ENCODE assay signal across 20 cellular contexts in genomic region chr9:130285271-130285670, GRCh38. TPM values are rescaled to one million over a fixed set of nuclear protein-coding genes. Genes with fewer than 3 reads are reported as not detected.
DNase-seq lines count a peak whose midpoint lies in the region; ATAC-seq and TF ChIP-seq lines count a peak whose summit lies in the region.
"Had no signal": no experiment of that assay in that cellular context is flagged by ENCODE, and none has a peak within 500 bp of the region (broad histone marks: within the 10 kb centered on the region; RNA-seq: fewer than 3 reads in every experiment).

No MANE protein-coding gene starts in this region.

- H3K27me3 ChIP-seq in rectal smooth muscle tissue (ENCODE audit: control insufficient read depth, insufficient read depth, low read length) (no peaks in the 10 kb centered on the region), upper lobe of right lung (peaks cover 6% of the 10 kb centered on the region), left lung (peaks cover 0 to 30% of the 10 kb centered on the region in 2 donors)
- H3K27me3 ChIP-seq: BLaER1 had no signal

- H3K36me3 ChIP-seq in rectal smooth muscle tissue (ENCODE audit: control insufficient read depth, insufficient read depth, low read length) (peaks cover 4% of the 10 kb centered on the region), upper lobe of right lung (no peaks in the 10 kb centered on the region), left lung (no peaks in the 10 kb centered on the region)
- H3K36me3 ChIP-seq: BLaER1 had no signal

- H3K27ac ChIP-seq in rectal smooth muscle tissue (ENCODE audit: low read depth, low read length) (peak overlapping the region; percentile 95), upper lobe of right lung (no peak overlapping the region), left lung (peak overlapping the region in 1 of 2 donors; percentile 71)
- H3K27ac ChIP-seq: 22Rv1, BLaER1, C4-2B, GM23248 had no signal

- ATAC-seq in left ventricle myocardium superior, result no peak
- ATAC-seq in Right ventricle myocardium superior (ENCODE audit: poor library complexity), result no peak
- no peak for ATAC-seq in upper lobe of right lung
- ATAC-seq in left lung, result no peak
- ATAC-seq: GM12878 had no signal

- H3K4me1 ChIP-seq in rectal smooth muscle tissue (ENCODE audit: control insufficient read depth, insufficient read depth, low read length) (peaks cover 73% of the 10 kb centered on the region), upper lobe of right lung (peaks cover 6% of the 10 kb centered on the region), left lung (peaks cover 0 to 9% of the 10 kb centered on the region in 2 donors)
- H3K4me1 ChIP-seq: BLaER1 had no signal

- intact Hi-C loops in left ventricle myocardium superior (cut with micrococcal nuclease) (no loop called here), Right ventricle myocardium superior (cut with DNase I) (no loop called here), upper lobe of right lung (cut with DNase I) (no loop called here), left lung (cut with DNase I) (no loop called here)

- H3K4me3 ChIP-seq in rectal smooth muscle tissue (ENCODE audit: low read length) (no peak overlapping the region), upper lobe of right lung (no peak overlapping the region), left lung (no peak overlapping the region)
- H3K4me3 ChIP-seq: BLaER1, GM12878, GM23248 had no signal

- TF ChIP-seq CTCF in upper lobe of right lung (IDR thresholded peaks at IDR 0.05), result no peak
- no peak for TF ChIP-seq CTCF in left lung (IDR thresholded peaks at IDR 0.05)

- H3K9me3 ChIP-seq in upper lobe of right lung (no peaks in the 10 kb centered on the region), left lung (no peaks in the 10 kb centered on the region)
- H3K9me3 ChIP-seq: BLaER1 had no signal

- no peak overlapping the region for H3K9ac ChIP-seq in rectal smooth muscle tissue (ENCODE audit: low read length)
- H3K9ac ChIP-seq: BLaER1, GM23248 had no signal

- peak; percentile 17 for DNase-seq in left ventricle myocardium superior
- no peak for DNase-seq in Right ventricle myocardium superior
- DNase-seq in upper lobe of right lung, result peak; percentile 53
- DNase-seq in stimulated activated CD4-positive, alpha-beta T cell treated with anti-CD3 and anti-CD28 coated beads, Interleukin-2, amount 100 ng/mL, for 24 hours, result no peak
- no peak for DNase-seq in left lung
- DNase-seq: CD4-positive, CD25-positive, alpha-beta regulatory T cell; CD8-positive, alpha-beta memory T cell; DMS 273 treated with DMSO at 0.1 percent for 48 hours; DMS79; EL; GDM1; GM23248; H7; HCEC 1CT had no signal

RNA-seq across cellular contexts. Expression of gene HMCN2, which starts 19.7 kb away (rescaled TPM):
- 7.3 TPM for total RNA-seq in left ventricle myocardium superior
- 5.2 TPM for total RNA-seq in Right ventricle myocardium superior
- 7.8 TPM for total RNA-seq in upper lobe of right lung
- 1 to 10 TPM; 3.7 to 3.9 TPM for total RNA-seq in left lung
- total RNA-seq: B cell; CD4-positive, CD25-positive, alpha-beta regulatory T cell; CD8-positive, alpha-beta memory T cell; GM12878; GM23248 had no signal

Comparison
In these comparisons a context has a peak if more than half of its experiments do, and no peak if none do; other contexts are left out.
1. DNase-seq: peak in left ventricle myocardium superior (single experiment) and upper lobe of right lung (single experiment); none in Right ventricle myocardium superior (single experiment), stimulated activated CD4-positive, alpha-beta T cell treated with anti-CD3 and anti-CD28 coated beads, Interleukin-2, amount 100 ng/mL, for 24 hours (0 of 2) and left lung (0 of 2).